In the genomic region with DNA sequence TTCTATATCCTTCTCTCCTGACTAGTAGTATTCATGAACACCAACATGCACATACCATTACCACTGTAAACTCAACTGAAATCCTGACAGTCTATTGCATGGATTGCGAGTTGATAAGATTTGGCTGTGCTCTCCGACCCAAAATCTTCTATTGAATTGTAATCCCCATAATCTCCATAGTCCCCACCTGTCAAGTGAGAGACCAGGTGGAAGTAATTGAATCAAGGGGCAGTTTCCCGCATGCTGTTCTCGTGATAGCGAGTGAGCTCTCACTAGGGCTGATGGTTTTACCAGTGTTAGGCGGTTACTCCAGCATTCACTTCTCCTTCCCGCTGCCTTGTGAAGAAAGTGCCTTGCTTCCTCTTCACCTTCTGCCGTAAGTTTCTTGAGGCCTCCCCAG, we compare ENCODE assay signal across 23 cellular contexts.
"Had no signal": no experiment of that assay in that cellular context is flagged by ENCODE, and none has a peak within 500 bp of the region (broad histone marks: within the 10 kb centered on the region; RNA-seq: fewer than 3 reads in every experiment).

No MANE protein-coding gene starts in this region.

- H3K4me1 ChIP-seq: right atrium auricular region had no signal

- H3K9me3 Mint-ChIP-seq: natural killer cell; stimulated activated naive B cell treated with anti-CD40 and anti-IgM and Interleukin-4, amounts not matched to agents 10 μg/mL and 1 μg/mL and 100 μg/mL, for 72 hours had no signal

- H3K4me1 Mint-ChIP-seq: natural killer cell; neural crest cell; stimulated activated naive B cell treated with anti-CD40 and anti-IgM and Interleukin-4, amounts not matched to agents 10 μg/mL and 1 μg/mL and 100 μg/mL, for 72 hours had no signal

- ATAC-seq: gastroesophageal sphincter; left lobe of liver; natural killer cell; stimulated activated naive B cell treated with anti-CD40 and anti-IgM and Interleukin-4, amounts not matched to agents 10 μg/mL and 1 μg/mL and 100 μg/mL, for 72 hours had no signal

- DNase-seq: effector memory CD4-positive, alpha-beta T cell; foreskin fibroblast; glutamatergic neuron; islet precursor cell; mammary epithelial cell; natural killer cell; nucleus accumbens; ovary; sigmoid colon; stimulated activated CD4-positive, alpha-beta T cell treated with anti-CD3 and anti-CD28 coated beads, Interleukin-2, amount 100 ng/mL, for 24 hours; stimulated activated CD4-positive, alpha-beta T cell treated with anti-CD3 and anti-CD28 coated beads, Interleukin-4, amount 100 ng/mL, for 4 hours; stimulated activated naive B cell treated with anti-CD40 and anti-IgM and Interleukin-4, amounts not matched to agents 10 μg/mL and 1 μg/mL and 100 μg/mL, for 72 hours; stomach; substantia nigra; transverse colon had no signal

- H3K27me3 ChIP-seq: esophagus muscularis mucosa, gastroesophageal sphincter, ovary, right atrium auricular region, sigmoid colon, stomach, transverse colon had no signal

- H3K4me3 Mint-ChIP-seq: natural killer cell; neural crest cell; stimulated activated naive B cell treated with anti-CD40 and anti-IgM and Interleukin-4, amounts not matched to agents 10 μg/mL and 1 μg/mL and 100 μg/mL, for 72 hours had no signal

- H3K9me3 ChIP-seq: esophagus muscularis mucosa, gastroesophageal sphincter, ovary, right atrium auricular region, sigmoid colon, stomach, thoracic aorta, transverse colon had no signal

- H3K27me3 Mint-ChIP-seq: stimulated activated naive B cell treated with anti-CD40 and anti-IgM and Interleukin-4, amounts not matched to agents 10 μg/mL and 1 μg/mL and 100 μg/mL, for 72 hours had no signal

- H3K36me3 Mint-ChIP-seq: natural killer cell; stimulated activated naive B cell treated with anti-CD40 and anti-IgM and Interleukin-4, amounts not matched to agents 10 μg/mL and 1 μg/mL and 100 μg/mL, for 72 hours had no signal

- H3K27ac Mint-ChIP-seq: natural killer cell; stimulated activated naive B cell treated with anti-CD40 and anti-IgM and Interleukin-4, amounts not matched to agents 10 μg/mL and 1 μg/mL and 100 μg/mL, for 72 hours had no signal

- H3K27ac ChIP-seq: epithelial cell of prostate, esophagus muscularis mucosa, gastroesophageal sphincter, ovary, right atrium auricular region, sigmoid colon, skin epidermis, stomach, thoracic aorta, transverse colon had no signal
